ENCODE assay signal across 1 cellular context in genomic region chr1:100428160-100428559, GRCh38.
TF ChIP-seq lines count a peak whose summit lies in the region.

No MANE protein-coding gene starts in this region.

TF ChIP-seq in IMR-90, 13 proteins besides CTCF, POLR2A, EP300 and RAD21 (continued from another document):
- TF ChIP-seq ELK1 (IDR thresholded peaks at IDR 0.05; ENCODE audit: borderline replicate concordance, low read depth, low read length) (no peak), FOS (IDR thresholded peaks at IDR 0.05; ENCODE audit: low read depth, low read length) (no peak)
TF ChIP-seq in IMR-90: peak in this region for 0.
